Comparison of ENCODE assay signal across 24 cellular contexts in genomic region chr1:147852706-147853225, GRCh38. TPM values are rescaled to one million over a fixed set of nuclear protein-coding genes. Genes with fewer than 3 reads are reported as not detected.
"Had no signal": no experiment of that assay in that cellular context is flagged by ENCODE, and none has a peak within 500 bp of the region (broad histone marks: within the 10 kb centered on the region; RNA-seq: fewer than 3 reads in every experiment).

No MANE protein-coding gene starts in this region.

- ATAC-seq: left ventricle myocardium superior; pancreas; psoas muscle; right cardiac atrium; stimulated activated naive CD8-positive, alpha-beta T cell treated with anti-CD3 and anti-CD28 coated beads, Interleukin-15, amount 100 ng/mL, for 72 hours had no signal

- H3K4me1 ChIP-seq: pancreas, psoas muscle, suprapubic skin had no signal

- H3K9me3 ChIP-seq: pancreas, psoas muscle, suprapubic skin had no signal

- H3K4me3 ChIP-seq: pancreas, psoas muscle, suprapubic skin had no signal

- H3K27me3 ChIP-seq: pancreas had no signal

- H3K36me3 ChIP-seq: pancreas, suprapubic skin had no signal

- H3K27ac ChIP-seq: pancreas, psoas muscle, suprapubic skin had no signal

- DNase-seq: activated CD4-positive, alpha-beta memory T cell treated with anti-CD3 and anti-CD28 coated beads for 36 hours; activated CD4-positive, alpha-beta T cell treated with anti-CD3 and anti-CD28 coated beads for 48 hours; activated effector memory CD4-positive, alpha-beta T cell treated with Interleukin-2 at 50 U/mL for 16 hours; activated naive CD4-positive, alpha-beta T cell treated with anti-CD3 and anti-CD28 coated beads for 36 hours; activated naive CD8-positive, alpha-beta T cell treated with anti-CD3 and anti-CD28 coated beads, Interleukin-2, amount 10 ng/mL, durations not matched to agents 7 days and 5 days; activated T-cell treated with anti-CD3 and anti-CD28 coated beads, Interleukin-2, amount 50 U/mL, for 48 hours; amygdala; caudate nucleus; effector CD4-positive, alpha-beta T cell; hypothalamus; left ventricle myocardium superior; nephron progenitor cell; pancreas; psoas muscle; right cardiac atrium; stimulated activated CD4-positive, alpha-beta T cell treated with anti-CD3 and anti-CD28 coated beads, Interleukin-1b, Interleukin-23, amount 100 ng/mL, for 48 hours; stimulated activated naive CD8-positive, alpha-beta T cell treated with anti-CD3 and anti-CD28 coated beads, Interleukin-15, amount 100 ng/mL, for 72 hours had no signal

RNA-seq across cellular contexts. Expression of gene GJA8, which starts 49.8 kb away (rescaled TPM):
- total RNA-seq: activated CD4-positive, alpha-beta memory T cell treated with anti-CD3 and anti-CD28 coated beads for 36 hours; activated naive CD4-positive, alpha-beta T cell treated with anti-CD3 and anti-CD28 coated beads for 36 hours; activated naive CD8-positive, alpha-beta T cell treated with anti-CD3 and anti-CD28 coated beads, Interleukin-2, amount 10 ng/mL, durations not matched to agents 7 days and 5 days; frontal cortex; left ventricle myocardium superior; mononuclear cell; myocyte; pancreas; psoas muscle; right cardiac atrium; skeletal muscle tissue; suprapubic skin; T-helper 2 cell treated with Interferon-gamma antibody and Interleukin-4, amounts not matched to agents 100 ng/mL and 5 ng/mL, for 36 hours; ureter had no signal
